ENCODE assay signal across 17 cellular contexts in the genomic region with DNA sequence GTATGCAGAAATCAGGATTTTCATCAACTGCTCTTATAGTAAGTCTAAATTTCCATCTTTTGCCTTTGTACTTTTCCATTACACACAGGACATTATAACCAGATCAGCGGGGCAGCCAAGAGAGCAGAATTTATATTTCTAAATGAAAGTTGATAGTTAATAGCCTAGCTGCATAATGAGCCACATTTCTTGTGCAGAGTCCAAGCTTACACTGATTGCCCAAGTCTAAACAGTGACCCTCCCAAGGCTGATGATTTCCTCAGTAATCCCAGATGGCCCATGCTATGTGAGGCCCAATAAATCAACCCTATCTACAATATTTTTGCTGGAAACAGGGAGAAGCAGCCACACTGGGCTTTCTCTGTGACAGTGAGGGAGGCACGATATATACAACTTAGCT.
A peak's percentile ranks its signal among the peaks of the same experiment; 100 is the strongest.
DNase-seq lines count a peak whose midpoint lies in the region; FAIRE-seq and TF ChIP-seq lines count a peak whose summit lies in the region.
"Had no signal": no experiment of that assay in that cellular context is flagged by ENCODE, and none has a peak within 500 bp of the region (broad histone marks: within the 10 kb centered on the region; RNA-seq: fewer than 3 reads in every experiment).

No MANE protein-coding gene starts in this region.

- H3K27me3 ChIP-seq in suprapubic skin (no peaks in the 10 kb centered on the region), A673 (replicated peaks; ENCODE audit: insufficient read depth, low read depth, low read length, poor library complexity) (no peaks in the 10 kb centered on the region)
- H3K27me3 ChIP-seq: breast epithelium, pancreas had no signal

- no peak for TF ChIP-seq POLR2A in suprapubic skin (IDR thresholded peaks at IDR 0.05)

- H3K9me3 ChIP-seq in suprapubic skin (no peaks in the 10 kb centered on the region), A673 (ENCODE audit: low read depth, low read length, poor library complexity, severe bottlenecking) (no peaks in the 10 kb centered on the region)
- H3K9me3 ChIP-seq: breast epithelium, pancreas had no signal

- H3K27ac ChIP-seq in suprapubic skin = peak overlapping the region; percentile 35
- H3K27ac ChIP-seq in A673 (ENCODE audit: low read depth, low read length, poor library complexity, severe bottlenecking) = no peak overlapping the region
- H3K27ac ChIP-seq: breast epithelium, pancreas had no signal

- no TSS peak for BruUV-seq in A673 (replicated peaks; lab: Mats Ljungman, UMichigan)

- no peaks in the 10 kb centered on the region for H3K4me1 ChIP-seq in suprapubic skin
- H3K4me1 ChIP-seq in A673 (ENCODE audit: insufficient read depth, low read length, poor library complexity, severe bottlenecking) = peaks cover 20% of the 10 kb centered on the region
- H3K4me1 ChIP-seq: breast epithelium, pancreas had no signal

- FAIRE-seq in endometrium (lab: Jason Lieb, UNC) (peak; percentile 82), islet of Langerhans (lab: Jason Lieb, UNC) (peak; percentile 56)
- FAIRE-seq: G401.6, H1, pancreas had no signal

- peak; percentile 81 for DNase-seq in GM04503 (ENCODE audit: low read depth)
- DNase-seq in suprapubic skin (ENCODE audit: low spot score in 2 of 2) = no peak
- DNase-seq in dermis blood vessel endothelial cell = no peak
- no peak for DNase-seq in GM20000 (ENCODE audit: low spot score)
- DNase-seq in A673 (ENCODE audit: low spot score) = no peak
- DNase-seq in NOMO-1 treated with dmso at 0.1 percent for 144 hours (lab: John Stamatoyannopoulos, UW; ENCODE audit: unreplicated experiment) = no peak
- DNase-seq: CD4-positive, CD25-positive, alpha-beta regulatory T cell; NCI-H1930; NCI-H82; pancreas; SHP77 treated with DMSO at 0.1 percent for 48 hours; stimulated activated CD4-positive, alpha-beta T cell treated with anti-CD3 and anti-CD28 coated beads, Interleukin-1b, Interleukin-23, amount 100 ng/mL, for 48 hours had no signal

- WGBS in suprapubic skin = 52% methylated on average over 2 of the region's 2 CpGs

- H3K36me3 ChIP-seq in suprapubic skin (no peaks in the 10 kb centered on the region), A673 (ENCODE audit: insufficient read depth, low read length, poor library complexity, severe bottlenecking) (no peaks in the 10 kb centered on the region)
- H3K36me3 ChIP-seq: breast epithelium, pancreas had no signal

- intact Hi-C loops in A673 (cut with micrococcal nuclease; ENCODE audit: unreplicated experiment) = no loop called here

- TF ChIP-seq CTCF in suprapubic skin (IDR thresholded peaks at IDR 0.05) (no peak), GM20000 (IDR thresholded peaks at IDR 0.05; ENCODE audit: extremely low read depth, missing control alignments) (no peak), A673 (conservative IDR thresholded peaks at IDR 0.05; ENCODE audit: low read depth, low read length) (no peak)

- CTCF ChIA-PET in A673 (lab: Charles Lee) = no interaction called here

- POLR2A ChIA-PET in A673 (lab: Charles Lee; ENCODE audit: low non-redundant PET) = interaction anchor here (0.6 kb wide), 1 partner anchor 236 kb away, joined by 11 read pairs; no protein-coding TSS in a partner anchor

- H3K4me3 ChIP-seq in suprapubic skin = no peak overlapping the region
- no peak overlapping the region for H3K4me3 ChIP-seq in A673 (ENCODE audit: low read depth, low read length, poor library complexity, severe bottlenecking)
- H3K4me3 ChIP-seq: pancreas had no signal

- TF ChIP-seq EP300 in suprapubic skin (IDR thresholded peaks at IDR 0.05) = no peak
